ENCODE assay signal across 9 cellular contexts in genomic region chr15:41241251-41241964, GRCh38.
DNase-seq lines count a peak whose midpoint lies in the region; ATAC-seq and TF ChIP-seq lines count a peak whose summit lies in the region.
"Had no signal": no experiment of that assay in that cellular context is flagged by ENCODE, and none has a peak within 500 bp of the region (broad histone marks: within the 10 kb centered on the region; RNA-seq: fewer than 3 reads in every experiment).

No MANE protein-coding gene starts in this region.

- H3K4me3 ChIP-seq in HEK293 (ENCODE audit: low read depth, low read length) = no peak overlapping the region
- H3K4me3 ChIP-seq in epithelial cell of esophagus (ENCODE audit: low read length) = no peak overlapping the region

- DNase-seq in NCI-H510A treated with DMSO at 0.1 percent for 48 hours (lab: John Stamatoyannopoulos, UW) = peak; percentile 67
- peak; percentile 38 for DNase-seq in epithelial cell of esophagus (ENCODE audit: low read depth)
- DNase-seq in pons (ENCODE audit: low spot score) = peak; percentile 26
- DNase-seq in stimulated activated CD4-positive, alpha-beta T cell treated with anti-CD3 and anti-CD28 coated beads, Interleukin-2, amount 100 ng/mL, for 48 hours = no peak
- no peak for DNase-seq in NCI-H1694 treated with DMSO at 0.1 percent for 48 hours (lab: John Stamatoyannopoulos, UW)
- DNase-seq: KG1 had no signal

- H3K27ac ChIP-seq in HEK293 (ENCODE audit: extremely low read depth, low read depth, low read length) = no peak overlapping the region

- TF ChIP-seq CTCF in HEK293 (tag by site-specific recombination; IDR thresholded peaks at IDR 0.05) (no peak), epithelial cell of esophagus (IDR thresholded peaks at IDR 0.05; ENCODE audit: insufficient read depth, low read depth, low read length, missing control alignments) (no peak)

- CTCF ChIA-PET in HEK293 (lab: Yijun Ruan, JAX) = interaction anchor here (1.4 to 1.6 kb wide), 2 partner anchors 10 to 12 kb away, joined by 3 to 4 read pairs; partner anchors contain the start of gene CHP1

- H3K36me3 ChIP-seq in HEK293 (ENCODE audit: control insufficient read depth in 2 of 2, insufficient read depth in 1 of 2, low read length in 2 of 2) = peaks cover 0 to 13% of the 10 kb centered on the region in 2 experiments; a peak in 2 of 3 replicates

- no peaks in the 10 kb centered on the region for H3K9me3 ChIP-seq in HEK293 (ENCODE audit: control insufficient read depth, insufficient read depth, low read depth, low read length)

- ATAC-seq in HG03354 (IDR thresholded peaks at IDR 0.05; ENCODE audit: poor library complexity, severe bottlenecking, unreplicated experiment) = no peak
- ATAC-seq in HG03439 (IDR thresholded peaks at IDR 0.05; ENCODE audit: unreplicated experiment) = no peak

- no peaks in the 10 kb centered on the region for H3K4me1 ChIP-seq in HEK293 (ENCODE audit: control insufficient read depth, insufficient read depth, low read length)

- POLR2A ChIA-PET in HEK293 (lab: Yijun Ruan, JAX) = interaction anchor here (0.7 to 1.5 kb wide), 4 partner anchors 11 to 116 kb away, joined by 3 to 6 read pairs (median 4); partner anchors contain the start of genes CHP1 and EXD1

TF ChIP-seq in HEK293, 187 proteins besides CTCF, POLR2A, EP300 and RAD21 (continues in another document):
- TF ChIP-seq ZNF223 (tag by site-specific recombination; IDR thresholded peaks at IDR 0.05) = no peak
- TF ChIP-seq ZNF140 (tag by site-specific recombination; IDR thresholded peaks at IDR 0.05) = no peak
- no peak for TF ChIP-seq ZNF132 (tag by site-specific recombination; IDR thresholded peaks at IDR 0.05; ENCODE audit: borderline replicate concordance)
- no peak for TF ChIP-seq ZNF707 (tag by site-specific recombination; IDR thresholded peaks at IDR 0.05)
- TF ChIP-seq, protein P1, sequence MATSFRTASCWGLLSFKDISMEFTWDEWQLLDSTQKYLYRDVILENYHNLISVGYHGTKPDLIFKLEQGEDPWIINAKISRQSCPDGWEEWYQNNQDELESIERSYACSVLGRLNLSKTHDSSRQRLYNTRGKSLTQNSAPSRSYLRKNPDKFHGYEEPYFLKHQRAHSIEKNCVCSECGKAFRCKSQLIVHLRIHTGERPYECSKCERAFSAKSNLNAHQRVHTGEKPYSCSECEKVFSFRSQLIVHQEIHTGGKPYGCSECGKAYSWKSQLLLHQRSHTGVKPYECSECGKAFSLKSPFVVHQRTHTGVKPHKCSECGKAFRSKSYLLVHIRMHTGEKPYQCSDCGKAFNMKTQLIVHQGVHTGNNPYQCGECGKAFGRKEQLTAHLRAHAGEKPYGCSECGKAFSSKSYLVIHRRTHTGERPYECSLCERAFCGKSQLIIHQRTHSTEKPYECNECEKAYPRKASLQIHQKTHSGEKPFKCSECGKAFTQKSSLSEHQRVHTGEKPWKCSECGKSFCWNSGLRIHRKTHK (tag by site-specific recombination; IDR thresholded peaks at IDR 0.05) = no peak
- TF ChIP-seq ZNF174 (tag by site-specific recombination; IDR thresholded peaks at IDR 0.05) = 0 out of 2 replicates have a peak, but pooled peaks have one; percentile 59
- no peak for TF ChIP-seq ZNF18 (tag by site-specific recombination; IDR thresholded peaks at IDR 0.05)
- TF ChIP-seq ZXDB (tag by site-specific recombination; IDR thresholded peaks at IDR 0.05) = peak; percentile 62
- no peak for TF ChIP-seq MZF1 (tag by site-specific recombination; IDR thresholded peaks at IDR 0.05; ENCODE audit: borderline replicate concordance)
- 0 out of 2 replicates have a peak, but pooled peaks have one; percentile 29 for TF ChIP-seq IKZF3 (tag by site-specific recombination; IDR thresholded peaks at IDR 0.05)
- 0 out of 2 replicates have a peak, but pooled peaks have one; percentile 37 for TF ChIP-seq ZNF629 (tag by site-specific recombination; IDR thresholded peaks at IDR 0.05)
- TF ChIP-seq, protein P2, sequence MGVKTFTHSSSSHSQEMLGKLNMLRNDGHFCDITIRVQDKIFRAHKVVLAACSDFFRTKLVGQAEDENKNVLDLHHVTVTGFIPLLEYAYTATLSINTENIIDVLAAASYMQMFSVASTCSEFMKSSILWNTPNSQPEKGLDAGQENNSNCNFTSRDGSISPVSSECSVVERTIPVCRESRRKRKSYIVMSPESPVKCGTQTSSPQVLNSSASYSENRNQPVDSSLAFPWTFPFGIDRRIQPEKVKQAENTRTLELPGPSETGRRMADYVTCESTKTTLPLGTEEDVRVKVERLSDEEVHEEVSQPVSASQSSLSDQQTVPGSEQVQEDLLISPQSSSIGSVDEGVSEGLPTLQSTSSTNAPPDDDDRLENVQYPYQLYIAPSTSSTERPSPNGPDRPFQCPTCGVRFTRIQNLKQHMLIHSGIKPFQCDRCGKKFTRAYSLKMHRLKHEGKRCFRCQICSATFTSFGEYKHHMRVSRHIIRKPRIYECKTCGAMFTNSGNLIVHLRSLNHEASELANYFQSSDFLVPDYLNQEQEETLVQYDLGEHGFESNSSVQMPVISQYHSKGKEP (tag by site-specific recombination; IDR thresholded peaks at IDR 0.05) = peak; percentile 84
- TF ChIP-seq ZNF426 (tag by site-specific recombination; IDR thresholded peaks at IDR 0.05) = no peak
- no peak for TF ChIP-seq ZNF354C (tag by site-specific recombination; IDR thresholded peaks at IDR 0.05; ENCODE audit: borderline replicate concordance, low read depth)
- TF ChIP-seq ZNF335 (tag by site-specific recombination; conservative IDR thresholded peaks at IDR 0.05) = no peak
- TF ChIP-seq ZNF660 (tag by site-specific recombination; IDR thresholded peaks at IDR 0.05) = peak; percentile 94
- no peak; the same call in 1 of the 2 replicates for TF ChIP-seq ZNF214 (tag by site-specific recombination; IDR thresholded peaks at IDR 0.05; ENCODE audit: borderline replicate concordance)
- peak; percentile 89; the same call in 1 of the 2 replicates for TF ChIP-seq ZNF184 (tag by site-specific recombination; IDR thresholded peaks at IDR 0.05)
- no peak for TF ChIP-seq ZBTB20 (tag by site-specific recombination; IDR thresholded peaks at IDR 0.05)
- TF ChIP-seq, protein P3, sequence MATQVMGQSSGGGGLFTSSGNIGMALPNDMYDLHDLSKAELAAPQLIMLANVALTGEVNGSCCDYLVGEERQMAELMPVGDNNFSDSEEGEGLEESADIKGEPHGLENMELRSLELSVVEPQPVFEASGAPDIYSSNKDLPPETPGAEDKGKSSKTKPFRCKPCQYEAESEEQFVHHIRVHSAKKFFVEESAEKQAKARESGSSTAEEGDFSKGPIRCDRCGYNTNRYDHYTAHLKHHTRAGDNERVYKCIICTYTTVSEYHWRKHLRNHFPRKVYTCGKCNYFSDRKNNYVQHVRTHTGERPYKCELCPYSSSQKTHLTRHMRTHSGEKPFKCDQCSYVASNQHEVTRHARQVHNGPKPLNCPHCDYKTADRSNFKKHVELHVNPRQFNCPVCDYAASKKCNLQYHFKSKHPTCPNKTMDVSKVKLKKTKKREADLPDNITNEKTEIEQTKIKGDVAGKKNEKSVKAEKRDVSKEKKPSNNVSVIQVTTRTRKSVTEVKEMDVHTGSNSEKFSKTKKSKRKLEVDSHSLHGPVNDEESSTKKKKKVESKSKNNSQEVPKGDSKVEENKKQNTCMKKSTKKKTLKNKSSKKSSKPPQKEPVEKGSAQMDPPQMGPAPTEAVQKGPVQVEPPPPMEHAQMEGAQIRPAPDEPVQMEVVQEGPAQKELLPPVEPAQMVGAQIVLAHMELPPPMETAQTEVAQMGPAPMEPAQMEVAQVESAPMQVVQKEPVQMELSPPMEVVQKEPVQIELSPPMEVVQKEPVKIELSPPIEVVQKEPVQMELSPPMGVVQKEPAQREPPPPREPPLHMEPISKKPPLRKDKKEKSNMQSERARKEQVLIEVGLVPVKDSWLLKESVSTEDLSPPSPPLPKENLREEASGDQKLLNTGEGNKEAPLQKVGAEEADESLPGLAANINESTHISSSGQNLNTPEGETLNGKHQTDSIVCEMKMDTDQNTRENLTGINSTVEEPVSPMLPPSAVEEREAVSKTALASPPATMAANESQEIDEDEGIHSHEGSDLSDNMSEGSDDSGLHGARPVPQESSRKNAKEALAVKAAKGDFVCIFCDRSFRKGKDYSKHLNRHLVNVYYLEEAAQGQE (tag by site-specific recombination; IDR thresholded peaks at IDR 0.05) = no peak
- no peak for TF ChIP-seq ZNF366 (tag by site-specific recombination; conservative IDR thresholded peaks at IDR 0.05)
- TF ChIP-seq KLF9 (tag by site-specific recombination; IDR thresholded peaks at IDR 0.05; ENCODE audit: low read depth) = no peak
- peak; percentile 32; the same call in 1 of the 2 replicates for TF ChIP-seq FEZF1 (tag by site-specific recombination; IDR thresholded peaks at IDR 0.05)
- TF ChIP-seq ZNF16 (tag by site-specific recombination; IDR thresholded peaks at IDR 0.05; ENCODE audit: low read depth) = no peak
- no peak for TF ChIP-seq ZBTB21 (tag by site-specific recombination; IDR thresholded peaks at IDR 0.05)
- TF ChIP-seq ZNF155 (tag by site-specific recombination; IDR thresholded peaks at IDR 0.05) = no peak
- no peak for TF ChIP-seq ZNF792 (tag by site-specific recombination; IDR thresholded peaks at IDR 0.05)
- peak; percentile 62; the same call in 1 of the 2 replicates for TF ChIP-seq ZNF561 (tag by site-specific recombination; IDR thresholded peaks at IDR 0.05; ENCODE audit: borderline replicate concordance)

Comparison
In these comparisons a context has a peak if more than half of its experiments do, and no peak if none do; other contexts are left out.
1. DNase-seq: peak in NCI-H510A treated with DMSO at 0.1 percent for 48 hours (single experiment), epithelial cell of esophagus (single experiment) and pons (single experiment); none in stimulated activated CD4-positive, alpha-beta T cell treated with anti-CD3 and anti-CD28 coated beads, Interleukin-2, amount 100 ng/mL, for 48 hours (0 of 2) and NCI-H1694 treated with DMSO at 0.1 percent for 48 hours (single experiment).